In the genomic region with DNA sequence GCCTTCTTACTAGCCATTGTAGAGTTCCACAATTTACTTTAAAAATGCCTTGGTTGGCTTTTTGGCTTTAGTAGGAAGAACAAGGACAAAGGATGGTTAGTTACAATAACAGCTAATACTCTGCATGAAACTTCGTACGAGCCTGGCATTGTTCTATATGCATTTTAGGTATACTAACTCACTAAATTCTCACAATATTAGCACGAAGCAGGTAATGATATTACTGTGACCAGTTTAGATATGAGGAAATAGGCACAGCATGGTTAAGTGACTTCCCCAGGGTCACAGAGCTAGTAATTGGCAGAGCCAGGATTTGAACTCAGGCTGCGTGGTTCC, we compare ENCODE assay signal across 2 cellular contexts.
TF ChIP-seq lines count a peak whose summit lies in the region.

No MANE protein-coding gene starts in this region.

TF ChIP-seq in HCT116, 20 proteins besides CTCF, POLR2A, EP300 and RAD21:
- TF ChIP-seq EZH2phosphoT487 (IDR thresholded peaks at IDR 0.05; ENCODE audit: borderline replicate concordance) (no peak), FOSL1 (IDR thresholded peaks at IDR 0.05; ENCODE audit: low read depth) (no peak), EGR1 (IDR thresholded peaks at IDR 0.05; ENCODE audit: low read depth) (no peak), SP1 (IDR thresholded peaks at IDR 0.05; ENCODE audit: low read depth) (no peak), ZFX (IDR thresholded peaks at IDR 0.05) (no peak), POLR2AphosphoS5 (IDR thresholded peaks at IDR 0.05; ENCODE audit: low read depth, low read length) (no peak), YY1 (IDR thresholded peaks at IDR 0.05; ENCODE audit: extremely low read depth, insufficient replicate concordance, low read depth, low read length) (no peak), ZNF274 (IDR thresholded peaks at IDR 0.05; ENCODE audit: low read depth, low read length) (no peak), TCF7L2 (IDR thresholded peaks at IDR 0.05; ENCODE audit: borderline replicate concordance, extremely low read depth, insufficient read depth, insufficient read length) (no peak)
- TF ChIP-seq, protein P1, sequence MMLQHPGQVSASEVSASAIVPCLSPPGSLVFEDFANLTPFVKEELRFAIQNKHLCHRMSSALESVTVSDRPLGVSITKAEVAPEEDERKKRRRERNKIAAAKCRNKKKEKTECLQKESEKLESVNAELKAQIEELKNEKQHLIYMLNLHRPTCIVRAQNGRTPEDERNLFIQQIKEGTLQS (IDR thresholded peaks at IDR 0.05), result no peak

TF ChIP-seq in HEK293T, 16 proteins besides CTCF, POLR2A, EP300 and RAD21:
- TF ChIP-seq ELF4 (IDR thresholded peaks at IDR 0.05) (no peak), SP1 (IDR thresholded peaks at IDR 0.05) (no peak), FOXK2 (IDR thresholded peaks at IDR 0.05) (no peak), L3MBTL2 (conservative IDR thresholded peaks at IDR 0.05) (no peak), CTBP1 (IDR thresholded peaks at IDR 0.05; ENCODE audit: borderline replicate concordance) (no peak), LEF1 (IDR thresholded peaks at IDR 0.05; ENCODE audit: borderline replicate concordance) (no peak), FOXM1 (IDR thresholded peaks at IDR 0.05; ENCODE audit: borderline replicate concordance) (no peak), NFRKB (IDR thresholded peaks at IDR 0.05) (no peak), TARDBP (IDR thresholded peaks at IDR 0.05) (no peak)
- TF ChIP-seq, protein P2, sequence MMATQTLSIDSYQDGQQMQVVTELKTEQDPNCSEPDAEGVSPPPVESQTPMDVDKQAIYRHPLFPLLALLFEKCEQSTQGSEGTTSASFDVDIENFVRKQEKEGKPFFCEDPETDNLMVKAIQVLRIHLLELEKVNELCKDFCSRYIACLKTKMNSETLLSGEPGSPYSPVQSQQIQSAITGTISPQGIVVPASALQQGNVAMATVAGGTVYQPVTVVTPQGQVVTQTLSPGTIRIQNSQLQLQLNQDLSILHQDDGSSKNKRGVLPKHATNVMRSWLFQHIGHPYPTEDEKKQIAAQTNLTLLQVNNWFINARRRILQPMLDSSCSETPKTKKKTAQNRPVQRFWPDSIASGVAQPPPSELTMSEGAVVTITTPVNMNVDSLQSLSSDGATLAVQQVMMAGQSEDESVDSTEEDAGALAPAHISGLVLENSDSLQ (IDR thresholded peaks at IDR 0.05), result no peak
